In the genomic region with DNA sequence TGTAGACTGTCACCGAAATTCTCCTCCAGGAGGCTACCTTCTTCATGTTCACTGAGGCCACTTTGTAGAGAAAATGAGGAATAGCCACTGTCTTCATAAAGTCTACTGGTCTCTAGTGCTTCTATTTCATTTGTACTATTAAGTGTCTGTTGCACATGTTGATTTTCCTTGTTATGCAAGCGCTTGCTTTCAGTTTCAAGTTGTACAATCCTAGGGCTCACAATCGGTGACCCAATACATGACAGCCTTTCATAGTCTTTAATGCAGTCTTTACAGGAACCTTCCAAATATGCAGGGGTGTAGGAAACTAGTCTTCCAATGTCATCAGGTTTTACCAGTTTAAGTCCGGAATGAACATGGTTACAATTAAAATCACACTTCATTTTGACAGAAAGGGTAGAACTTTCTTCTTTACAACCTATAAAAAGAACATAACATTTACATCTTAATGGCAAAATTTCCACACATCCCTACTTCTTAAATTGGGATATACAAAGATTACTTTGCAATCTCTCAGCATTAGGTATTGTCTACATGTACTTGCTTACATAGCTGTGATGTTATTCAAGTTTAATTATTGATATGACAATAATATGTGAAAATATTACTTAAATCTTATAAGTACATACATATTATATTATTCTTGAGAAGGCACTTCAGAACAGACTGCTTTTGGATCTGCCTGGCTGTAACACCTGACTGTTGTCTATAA, we compare ENCODE assay signal across 9 cellular contexts. TPM values are rescaled to one million over a fixed set of nuclear protein-coding genes. Genes with fewer than 3 reads are reported as not detected.
DNase-seq lines count a peak whose midpoint lies in the region; ATAC-seq and TF ChIP-seq lines count a peak whose summit lies in the region.
"Had no signal": no experiment of that assay in that cellular context is flagged by ENCODE, and none has a peak within 500 bp of the region (broad histone marks: within the 10 kb centered on the region; RNA-seq: fewer than 3 reads in every experiment).

No MANE protein-coding gene starts in this region.

- H3K9ac ChIP-seq in IMR-90 (ENCODE audit: low read depth, low read length) = no peak overlapping the region
- H3K9ac ChIP-seq in Karpas-422 (ENCODE audit: low read length) = no peak overlapping the region

- H3K36me3 Mint-ChIP-seq in activated naive CD4-positive, alpha-beta T cell treated with anti-CD3 and anti-CD28 coated beads, Interleukin-2, amount 50 U/mL, for 24 hours = peaks cover 26% of the 10 kb centered on the region
- H3K36me3 Mint-ChIP-seq in effector memory CD8-positive, alpha-beta T cell (ENCODE audit: insufficient read depth) = peaks cover 37% of the 10 kb centered on the region
- H3K36me3 Mint-ChIP-seq in type B pancreatic cell = peaks cover 42% of the 10 kb centered on the region

- H3K4me1 ChIP-seq in IMR-90 (ENCODE audit: control insufficient read depth, insufficient read depth, low read length) (peaks cover 5% of the 10 kb centered on the region), Karpas-422 (ENCODE audit: low read length) (peaks cover 33% of the 10 kb centered on the region)

- no peak overlapping the region for H3K14ac ChIP-seq in IMR-90 (replicated peaks; ENCODE audit: low read depth, low read length)

- peaks cover 0 to 7% of the 10 kb centered on the region in 2 experiments; a peak in 2 of 4 replicates for H3K79me1 ChIP-seq in IMR-90 (ENCODE audit: low read depth in 1 of 2, low read length in 2 of 2)

- H4K20me1 ChIP-seq in IMR-90 (ENCODE audit: insufficient read depth, low read length) (peaks cover 19% of the 10 kb centered on the region), Karpas-422 (ENCODE audit: insufficient read depth, low read depth, low read length) (peaks cover 54% of the 10 kb centered on the region)

- H2AK5ac ChIP-seq in IMR-90 (ENCODE audit: low read depth, low read length) = no peak overlapping the region

- H4K8ac ChIP-seq in IMR-90 (ENCODE audit: low read depth in 2 of 2, low read length in 2 of 2) = no peak overlapping the region

- peaks cover 5% of the 10 kb centered on the region; the same call in 1 of the 2 replicates for H3K9me1 ChIP-seq in IMR-90 (ENCODE audit: insufficient read depth, low read length)

- H3K4ac ChIP-seq in IMR-90 (ENCODE audit: low read depth, low read length) = no peak overlapping the region

- H3K9me3 Mint-ChIP-seq in activated naive CD4-positive, alpha-beta T cell treated with anti-CD3 and anti-CD28 coated beads, Interleukin-2, amount 50 U/mL, for 24 hours = peaks cover 4% of the 10 kb centered on the region
- no peaks in the 10 kb centered on the region for H3K9me3 Mint-ChIP-seq in effector memory CD8-positive, alpha-beta T cell
- H3K9me3 Mint-ChIP-seq in type B pancreatic cell = peaks cover 4% of the 10 kb centered on the region

- no peak overlapping the region for H2BK120ac ChIP-seq in IMR-90 (ENCODE audit: low read depth, low read length)

- peak overlapping the region; percentile 24 for H2BK5ac ChIP-seq in IMR-90 (ENCODE audit: low read depth, low read length, poor library complexity, severe bottlenecking)

- no peak overlapping the region for H2BK15ac ChIP-seq in IMR-90 (ENCODE audit: low read depth, low read length)

- in situ Hi-C loops in IMR-90 (cut with MboI; ENCODE audit: low sequenced_read_pairs) = no loop called here

- no peak for TF ChIP-seq RAD21 in IMR-90 (IDR thresholded peaks at IDR 0.05; ENCODE audit: low read length)

- H3K18ac ChIP-seq in IMR-90 (ENCODE audit: low read depth, low read length) = no peak overlapping the region

- WGBS in IMR-90 (ENCODE audit: extremely low coverage in 2 of 2, insufficient read length in 1 of 2), 2 experiments = no CpG with 5 or more reads among the region's 4 CpGs

- H3K9me2 ChIP-seq in Karpas-422 (replicated peaks; ENCODE audit: insufficient read depth, low read length) = no peaks in the 10 kb centered on the region

- no peak overlapping the region; the same call in 1 of the 2 replicates for H4K5ac ChIP-seq in IMR-90 (ENCODE audit: low read depth, low read length)

- no peaks in the 10 kb centered on the region for H3K9me3 ChIP-seq in IMR-90 (ENCODE audit: control insufficient read depth, insufficient read depth, low read length)
- H3K9me3 ChIP-seq in Karpas-422 (ENCODE audit: low read length) = no peaks in the 10 kb centered on the region

- H3K27me3 ChIP-seq in IMR-90 (ENCODE audit: control insufficient read depth, insufficient read depth, low read length) = no peaks in the 10 kb centered on the region
- H3K27me3 ChIP-seq in Karpas-422 (ENCODE audit: low read length) = no peaks in the 10 kb centered on the region

- peak overlapping the region; percentile 31 for H3K4me3 Mint-ChIP-seq in activated naive CD4-positive, alpha-beta T cell treated with anti-CD3 and anti-CD28 coated beads, Interleukin-2, amount 50 U/mL, for 24 hours
- H3K4me3 Mint-ChIP-seq in effector memory CD8-positive, alpha-beta T cell = peak overlapping the region; percentile 61 to 64
- no peak overlapping the region for H3K4me3 Mint-ChIP-seq in type B pancreatic cell

- TF ChIP-seq CTCF in IMR-90 (conservative IDR thresholded peaks at IDR 0.05; ENCODE audit: low read depth, low read length) = no peak
- no peak for TF ChIP-seq CTCF in type B pancreatic cell (conservative IDR thresholded peaks at IDR 0.05)

- H3K27ac ChIP-seq in IMR-90 (ENCODE audit: insufficient read depth, low read length) (no peak overlapping the region), Karpas-422 (ENCODE audit: low read length) (no peak overlapping the region)

- no peak for DNase-seq in activated naive CD4-positive, alpha-beta T cell (lab: John Stamatoyannopoulos, UW)
- DNase-seq in IMR-90 (no peak), type B pancreatic cell (ENCODE audit: extremely low spot score, unreplicated experiment) (no peak), NCI-H2171 (lab: John Stamatoyannopoulos, UW) (no peak), Karpas-422 (no peak)
- peak in 2 of 3 experiments; percentile 11 to 13 for DNase-seq in effector memory CD8-positive, alpha-beta T cell
- no peak for DNase-seq in activated naive CD4-positive, alpha-beta T cell treated with Interleukin-2 at 50 U/mL for 16 hours
- DNase-seq: amygdala had no signal

- H3K4me3 ChIP-seq in IMR-90 (ENCODE audit: insufficient read depth, low read depth, low read length) (no peak overlapping the region), Karpas-422 (ENCODE audit: low read length) (no peak overlapping the region)

- no peak overlapping the region for H2AK9ac ChIP-seq in IMR-90 (replicated peaks; ENCODE audit: low read depth, low read length, poor library complexity)

- H3K36me3 ChIP-seq in IMR-90 (ENCODE audit: control insufficient read depth, insufficient read depth, low read length) (peaks cover 9% of the 10 kb centered on the region), Karpas-422 (ENCODE audit: insufficient read depth, low read length) (peaks cover 85% of the 10 kb centered on the region)

- POLR2A ChIA-PET in IMR-90 (lab: Charles Lee; ENCODE audit: unreplicated experiment) = no interaction called here

- no peak overlapping the region for H3K23ac ChIP-seq in IMR-90 (ENCODE audit: low read depth, low read length)

- no peak for TF ChIP-seq POLR2A in IMR-90 (IDR thresholded peaks at IDR 0.05; ENCODE audit: low read depth, low read length)

- H2AFZ ChIP-seq in IMR-90 (replicated peaks; ENCODE audit: low read length, poor library complexity) = no peak overlapping the region
- no peak overlapping the region for H2AFZ ChIP-seq in Karpas-422 (ENCODE audit: low read length)

- H3K27ac Mint-ChIP-seq in activated naive CD4-positive, alpha-beta T cell treated with anti-CD3 and anti-CD28 coated beads, Interleukin-2, amount 50 U/mL, for 24 hours = no peak overlapping the region
- peak overlapping the region; percentile 52 to 65 for H3K27ac Mint-ChIP-seq in effector memory CD8-positive, alpha-beta T cell
- peak overlapping the region; percentile 17 for H3K27ac Mint-ChIP-seq in type B pancreatic cell

- H3K4me1 Mint-ChIP-seq in activated naive CD4-positive, alpha-beta T cell treated with anti-CD3 and anti-CD28 coated beads, Interleukin-2, amount 50 U/mL, for 24 hours = peaks cover 26% of the 10 kb centered on the region
- peaks cover 15 to 36% of the 10 kb centered on the region in 2 donors for H3K4me1 Mint-ChIP-seq in effector memory CD8-positive, alpha-beta T cell (ENCODE audit: low read depth in 2 of 2)
- peaks cover 17% of the 10 kb centered on the region for H3K4me1 Mint-ChIP-seq in type B pancreatic cell (ENCODE audit: unreplicated experiment)

- CTCF ChIA-PET in IMR-90 (lab: Yijun Ruan, JAX) = no interaction called here

- no peak overlapping the region for H4K91ac ChIP-seq in IMR-90 (ENCODE audit: insufficient read depth, low read depth, low read length)

- peak overlapping the region; percentile 74; the same call in 1 of the 2 replicates for H3K4me2 ChIP-seq in IMR-90 (ENCODE audit: low read depth, low read length)
- H3K4me2 ChIP-seq in Karpas-422 (ENCODE audit: low read depth, low read length, poor library complexity, severe bottlenecking) = no peak overlapping the region

- intact Hi-C loops in IMR-90 (cut with micrococcal nuclease) = no loop called here

- no peak overlapping the region for H3K56ac ChIP-seq in IMR-90 (ENCODE audit: extremely low read depth, insufficient read depth, low read length)

- no peak for ATAC-seq in IMR-90 (ENCODE audit: low read depth)
- peak; percentile 95 for ATAC-seq in effector memory CD8-positive, alpha-beta T cell (replicated peaks)

- dilution Hi-C loops in IMR-90 (cut with HindIII; ENCODE audit: low sequenced_read_pairs, unreplicated experiment) = no loop called here

- H3K79me2 ChIP-seq in Karpas-422 (ENCODE audit: low read length) = peaks cover 71% of the 10 kb centered on the region

- no peaks in the 10 kb centered on the region for H3K27me3 Mint-ChIP-seq in activated naive CD4-positive, alpha-beta T cell treated with anti-CD3 and anti-CD28 coated beads, Interleukin-2, amount 50 U/mL, for 24 hours
- H3K27me3 Mint-ChIP-seq in effector memory CD8-positive, alpha-beta T cell = no peaks in the 10 kb centered on the region
- no peaks in the 10 kb centered on the region for H3K27me3 Mint-ChIP-seq in type B pancreatic cell

- BruUV-seq in IMR-90 (replicated peaks; lab: Mats Ljungman, UMichigan) = no TSS peak

- no peak overlapping the region for H2BK20ac ChIP-seq in IMR-90 (ENCODE audit: low read depth, low read length)

TF ChIP-seq in IMR-90, 13 proteins besides CTCF, POLR2A, EP300 and RAD21 (continues in another document):
- no peak for TF ChIP-seq RFX5 (IDR thresholded peaks at IDR 0.05; ENCODE audit: low read depth, low read length)

RNA-seq across cellular contexts. Expression of gene FBXO5, which starts 7.5 kb away (rescaled TPM):
- total RNA-seq in IMR-90 (2012; rRNA removed) (16.7 and 25.3 TPM in 2 replicates), type B pancreatic cell (ENCODE audit: low replicate concordance) (10.7 and 29.6 TPM in 2 replicates)
- 9.8 and 11.8 TPM in 2 replicates for polyA plus RNA-seq in IMR-90 (2012; rRNA removed)
- polyA plus RNA-seq in IMR-90 (2012; cell fraction: cytosol; rRNA removed) = 1.2 and 2.5 TPM in 2 replicates
- polyA plus RNA-seq in IMR-90 (2012; cell fraction: nucleus; rRNA removed; ENCODE audit: low replicate concordance) = 0.85 and 4.8 TPM in 2 replicates
- total RNA-seq in Karpas-422 (2014; rRNA removed; shearing (Covaris generic); ENCODE audit: low replicate concordance) = 10.5 and 15.6 TPM in 2 replicates

RNA-seq across cellular contexts. Expression of gene MTRF1L, which starts 27.1 kb away (rescaled TPM):
- 11.1 and 20.6 TPM in 2 replicates for total RNA-seq in IMR-90 (2012; rRNA removed)
- polyA plus RNA-seq in IMR-90 (2012; rRNA removed) = 6.9 and 8.1 TPM in 2 replicates
- 2.1 TPM in 2 replicates for polyA plus RNA-seq in IMR-90 (2012; cell fraction: cytosol; rRNA removed)
- 2.0 and 13.9 TPM in 2 replicates for polyA plus RNA-seq in IMR-90 (2012; cell fraction: nucleus; rRNA removed; ENCODE audit: low replicate concordance)
- total RNA-seq in type B pancreatic cell (ENCODE audit: low replicate concordance) = 17.3 and 18.8 TPM in 2 replicates
- 17.4 and 23.2 TPM in 2 replicates for total RNA-seq in Karpas-422 (2014; rRNA removed; shearing (Covaris generic); ENCODE audit: low replicate concordance)

Comparison
In these comparisons a context has a peak if more than half of its experiments do, and no peak if none do; other contexts are left out.
1. DNase-seq: peak in effector memory CD8-positive, alpha-beta T cell (2 of 3); none in activated naive CD4-positive, alpha-beta T cell (0 of 4), IMR-90 (single experiment), type B pancreatic cell (single experiment), NCI-H2171 (single experiment), activated naive CD4-positive, alpha-beta T cell treated with Interleukin-2 at 50 U/mL for 16 hours (single experiment) and Karpas-422 (single experiment).